In the genomic region with DNA sequence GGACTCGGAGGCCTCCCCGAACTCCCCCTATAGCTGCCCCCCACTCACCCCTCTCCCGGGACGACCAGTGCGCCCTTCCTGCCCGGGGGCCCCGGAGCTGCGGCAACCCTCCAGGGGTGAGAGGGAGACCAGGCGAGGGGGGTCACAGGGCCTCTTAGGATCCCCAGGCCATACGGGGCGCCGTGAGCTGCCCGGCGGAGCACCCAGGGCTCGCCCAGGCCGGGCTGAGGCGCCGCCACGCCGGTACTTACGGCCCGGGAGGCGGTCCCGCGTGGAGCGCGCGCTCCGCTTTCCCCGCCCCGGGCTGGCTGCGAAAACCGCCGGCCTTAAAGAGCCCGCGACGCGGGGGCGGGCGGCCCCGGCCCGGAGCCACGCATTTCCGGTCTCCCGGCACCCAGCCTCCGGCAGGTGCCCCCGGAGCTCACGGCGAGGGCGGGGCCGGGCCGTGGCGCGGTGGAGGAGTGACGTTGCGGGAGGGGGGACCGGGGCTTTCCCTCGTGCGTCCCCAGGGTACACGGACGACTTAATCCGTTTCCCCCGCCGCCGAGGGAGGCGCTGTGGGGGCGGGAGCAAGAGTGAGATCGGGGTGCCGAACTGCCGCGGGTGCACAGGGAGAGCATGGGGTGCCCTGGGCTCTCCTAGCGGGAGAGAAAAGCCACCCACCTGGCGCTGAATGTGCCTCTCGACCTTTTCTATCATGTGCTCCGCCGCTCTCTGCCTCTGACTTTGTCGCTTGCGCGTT, we compare ENCODE assay signal across 8 cellular contexts. TPM values are rescaled to one million over a fixed set of nuclear protein-coding genes. Genes with fewer than 3 reads are reported as not detected.
DNase-seq lines count a peak whose midpoint lies in the region; ATAC-seq and TF ChIP-seq lines count a peak whose summit lies in the region.

TSS of gene METTL21A (minus strand) at position 381 of the 742 bp plus-strand sequence. CDS start 1,019 bp downstream, outside the sequence.

- H3K36me3 ChIP-seq in adrenal gland (replicated peaks in 1 of 2), result no peaks in the 10 kb centered on the region
- no peaks in the 10 kb centered on the region for H3K36me3 ChIP-seq in prostate gland
- H3K36me3 ChIP-seq in urinary bladder (ENCODE audit: insufficient read depth), result no peaks in the 10 kb centered on the region

- H3K27me3 ChIP-seq in adrenal gland, result no peaks in the 10 kb centered on the region
- H3K27me3 ChIP-seq in prostate gland (replicated peaks; ENCODE audit: insufficient read depth), result no peaks in the 10 kb centered on the region

- peak; percentile 98 for DNase-seq in GM13977 (ENCODE audit: low spot score)
- peak; percentile 64 for DNase-seq in NCI-H1436 treated with DMSO at 0.1 percent for 48 hours (lab: John Stamatoyannopoulos, UW)
- DNase-seq in T-helper 1 cell, result peak; percentile 91 to 97 (median 94)
- DNase-seq in adrenal gland, result peak; percentile 85 to 92 (median 89)
- DNase-seq in left cardiac atrium, result peak; percentile 90
- peak; percentile 83 for DNase-seq in prostate gland (ENCODE audit: low spot score)

- H3K4me1 ChIP-seq in adrenal gland (replicated peaks in 1 of 2), result peaks cover 0 to 14% of the 10 kb centered on the region in 2 donors
- H3K4me1 ChIP-seq in prostate gland (replicated peaks), result no peaks in the 10 kb centered on the region
- H3K4me1 ChIP-seq in urinary bladder (ENCODE audit: insufficient read depth), result no peaks in the 10 kb centered on the region

- no peaks in the 10 kb centered on the region for H3K9me3 ChIP-seq in adrenal gland (replicated peaks in 1 of 3)
- H3K9me3 ChIP-seq in prostate gland, result no peaks in the 10 kb centered on the region

- H3K27ac ChIP-seq in adrenal gland (peak within 1 kb of the TSS; percentile 80 to 97 (median 93)), prostate gland (peak within 1 kb of the TSS; percentile 95 to 96), urinary bladder (ENCODE audit: low read depth) (peak within 1 kb of the TSS; percentile 71)

- in situ Hi-C loops in GM13977 (cut with MboI; ENCODE audit: low pct_unique_long_range_greater_than_20kb, low sequenced_read_pairs, unreplicated experiment), result loop anchor here (10.0 kb wide), 1 partner anchor 410 kb away; no protein-coding TSS in a partner anchor

- 0 to 1% (median 0%) methylated on average over 2 to 79 of the region's 79 CpGs for WGBS in adrenal gland, 4 donors
- under 1% methylated on average over 63 of the region's 79 CpGs for WGBS in prostate gland
- WGBS in urinary bladder, result 1% methylated on average over 79 of the region's 79 CpGs

- intact Hi-C loops in adrenal gland (cut with DNase I), result loop anchor here (5.0 to 10.0 kb wide), 4 partner anchors 87 to 110 kb away; partner anchors contain the start of genes CCNYL1 (in 1 of the 2) and CREB1 (in 1 of the 2)
- intact Hi-C loops in left cardiac atrium (cut with DNase I), result loop anchor here (5.0 to 10.0 kb wide), 5 partner anchors 87 to 120 kb away; partner anchors contain the start of genes CCNYL1 (in 2 of the 2) and CREB1 (in 1 of the 2)
- intact Hi-C loops in prostate gland (cut with DNase I), result loop anchor here (1.0 to 10.0 kb wide), 3 partner anchors 87 to 460 kb away; partner anchors contain the start of genes CCNYL1, CREB1 and KLF7

- TF ChIP-seq CTCF in GM13977 (IDR thresholded peaks at IDR 0.05; ENCODE audit: extremely low read depth, insufficient read depth, missing control alignments) (peak; percentile 64), adrenal gland (IDR thresholded peaks at IDR 0.05) (peak in 5 of 6 experiments; percentile 28 to 53 (median 39)), prostate gland (IDR thresholded peaks at IDR 0.05) (peak; percentile 7 to 64 (median 31))

- ATAC-seq in HG02852 (IDR thresholded peaks at IDR 0.05; ENCODE audit: unreplicated experiment) (peak; percentile 51), left cardiac atrium (peak; percentile 94)

- H3K4me3 ChIP-seq in adrenal gland (peak within 1 kb of the TSS; percentile 56 to 95 (median 72)), prostate gland (peak within 1 kb of the TSS; percentile 84 to 92), urinary bladder (ENCODE audit: low read depth, low read length) (peak within 1 kb of the TSS; percentile 96)

- TF ChIP-seq POLR2A in adrenal gland (IDR thresholded peaks at IDR 0.05) (peak; percentile 62 to 76), prostate gland (IDR thresholded peaks at IDR 0.05) (peak; percentile 84)

RNA-seq across cellular contexts. Expression of gene METTL21A, which starts in this region (rescaled TPM):
- total RNA-seq in adrenal gland (10 to 100 TPM in 6 of 8 donors, 1 to 10 TPM in 2; 6.9 to 28.3 (median 13.6) TPM), left cardiac atrium (10 to 100 TPM; 11.9 to 14.5 TPM), prostate gland (10 to 100 TPM in 1 of 2 donors, 1 to 10 TPM in 1; 5.2 to 15.5 TPM), urinary bladder (27.3 TPM)
- polyA plus RNA-seq in adrenal gland (10 to 100 TPM in 1 of 3 donors, 1 to 10 TPM in 2; 7.7 to 20.3 (median 10.0) TPM), urinary bladder (14.4 TPM)

Comparison
In these comparisons a context has a peak if more than half of its experiments do, and no peak if none do; other contexts are left out.
1. Peak in every context shown above with its lines: DNase-seq, ATAC-seq, H3K4me3 ChIP-seq and H3K27ac ChIP-seq.